8 cellular contexts compared by ENCODE assay signal in the genomic region with DNA sequence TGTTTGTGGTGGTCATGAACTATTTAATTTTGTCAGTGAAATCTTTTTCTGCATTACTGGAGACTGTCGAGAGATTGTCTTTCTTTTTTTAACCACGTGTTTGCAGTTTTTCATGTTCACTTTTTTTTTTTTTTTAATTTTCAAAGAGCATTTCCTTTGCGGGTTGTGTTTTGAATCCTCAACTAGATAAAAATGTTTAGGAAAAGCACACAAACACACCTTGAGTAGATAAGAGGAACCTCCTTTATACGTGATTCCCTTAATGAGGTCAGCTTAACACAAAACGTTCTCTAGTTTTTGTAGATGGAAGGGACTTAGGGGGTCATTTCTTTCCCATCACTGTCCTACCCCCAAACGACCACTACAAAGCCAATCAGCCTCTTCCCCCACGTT. TPM values are rescaled to one million over a fixed set of nuclear protein-coding genes. Genes with fewer than 3 reads are reported as not detected.
DNase-seq lines count a peak whose midpoint lies in the region; ATAC-seq lines count a peak whose summit lies in the region.

No MANE protein-coding gene starts in this region.

- no peak for ATAC-seq in central memory CD8-positive, alpha-beta T cell (replicated peaks; ENCODE audit: extremely low read depth, poor library complexity, severe bottlenecking)
- ATAC-seq in naive B cell (ENCODE audit: low read depth in 2 of 2) (no peak), GM21825 (IDR thresholded peaks at IDR 0.05; ENCODE audit: unreplicated experiment) (no peak)

- DNase-seq in AG20443 (ENCODE audit: low spot score) (peak; percentile 13), naive B cell (no peak), NCI-H2196 (lab: John Stamatoyannopoulos, UW; ENCODE audit: unreplicated experiment) (no peak), globus pallidus (ENCODE audit: low spot score) (no peak), hippocampal formation (lab: John Stamatoyannopoulos, UW) (no peak)
- DNase-seq in Jurkat, Clone E6-1 (ENCODE audit: low read depth, low spot score), result no peak
- DNase-seq in central memory CD8-positive, alpha-beta T cell (ENCODE audit: low spot score in 2 of 2), result no peak

- peaks cover 24% of the 10 kb centered on the region for H3K4me1 Mint-ChIP-seq in central memory CD8-positive, alpha-beta T cell
- H3K4me1 Mint-ChIP-seq in naive B cell, result peaks cover 13 to 30% (median 24%) of the 10 kb centered on the region in 3 donors

- H3K4me3 ChIP-seq in Jurkat, Clone E6-1 (ENCODE audit: low read length), result peak overlapping the region; percentile 63

- H3K27ac Mint-ChIP-seq in central memory CD8-positive, alpha-beta T cell (ENCODE audit: low read depth), result peak overlapping the region; percentile 81
- H3K27ac Mint-ChIP-seq in naive B cell, result peak overlapping the region in 3 of 6 donors; percentile 24 to 90 (median 81)

- no peaks in the 10 kb centered on the region for H3K27me3 Mint-ChIP-seq in central memory CD8-positive, alpha-beta T cell
- peaks cover 0 to 5% (median 0%) of the 10 kb centered on the region in 3 donors for H3K27me3 Mint-ChIP-seq in naive B cell

- peak overlapping the region; percentile 92 for H3K4me3 Mint-ChIP-seq in central memory CD8-positive, alpha-beta T cell
- H3K4me3 Mint-ChIP-seq in naive B cell, result peak overlapping the region; percentile 89 to 97 (median 94)

- no peaks in the 10 kb centered on the region for H3K9me3 Mint-ChIP-seq in central memory CD8-positive, alpha-beta T cell
- no peaks in the 10 kb centered on the region for H3K9me3 Mint-ChIP-seq in naive B cell

- H3K36me3 Mint-ChIP-seq in central memory CD8-positive, alpha-beta T cell (ENCODE audit: insufficient read depth), result peaks cover 8% of the 10 kb centered on the region
- H3K36me3 Mint-ChIP-seq in naive B cell, result no peaks in the 10 kb centered on the region

RNA-seq across cellular contexts. Expression of a gene that starts 1.1 kb away (rescaled TPM):
- 38.4 TPM for polyA plus RNA-seq in Jurkat, Clone E6-1 (2012; ENCODE audit: insufficient read depth, insufficient read length)
- 1 to 10 TPM; 1.0 to 3.9 (median 1.7) TPM for polyA plus RNA-seq in naive B cell (ENCODE audit: low read depth in 6 of 6)

RNA-seq across cellular contexts. Expression of a gene that starts 41.7 kb away (rescaled TPM):
- 37.2 TPM for polyA plus RNA-seq in Jurkat, Clone E6-1 (2012; ENCODE audit: insufficient read depth, insufficient read length)
- 10 to 100 TPM; 14.8 to 23.3 (median 19.8) TPM for polyA plus RNA-seq in naive B cell (ENCODE audit: low read depth in 6 of 6)

RNA-seq across cellular contexts. Expression of a gene that starts 41.7 kb away (rescaled TPM):
- 19.6 TPM for polyA plus RNA-seq in Jurkat, Clone E6-1 (2012; ENCODE audit: insufficient read depth, insufficient read length)
- 10 to 100 TPM in 2 of 6 donors, 1 to 10 TPM in 4; 6.4 to 19.6 (median 9.3) TPM for polyA plus RNA-seq in naive B cell (ENCODE audit: low read depth in 6 of 6)

RNA-seq across cellular contexts. Expression of a gene that starts 42.0 kb away (rescaled TPM):
- not detected for polyA plus RNA-seq in Jurkat, Clone E6-1 (2012; ENCODE audit: insufficient read depth, insufficient read length)
- polyA plus RNA-seq in naive B cell (ENCODE audit: low read depth in 6 of 6), result 1 to 10 TPM; 1.1 to 2.7 (median 1.9) TPM
